ENCODE assay signal across 8 cellular contexts in genomic region chr14:23559010-23559920, GRCh38. TPM values are rescaled to one million over a fixed set of nuclear protein-coding genes. Genes with fewer than 3 reads are reported as not detected.
DNase-seq lines count a peak whose midpoint lies in the region; ATAC-seq, FAIRE-seq and TF ChIP-seq lines count a peak whose summit lies in the region.

No MANE protein-coding gene starts in this region.

- no peak overlapping the region for H3K4me3 ChIP-seq in esophagus squamous epithelium
- H3K4me3 ChIP-seq in pancreas: no peak overlapping the region

- H3K27me3 ChIP-seq in esophagus squamous epithelium: no peaks in the 10 kb centered on the region
- H3K27me3 ChIP-seq in pancreas: no peaks in the 10 kb centered on the region

- TF ChIP-seq POLR2A in esophagus squamous epithelium (IDR thresholded peaks at IDR 0.05): no peak

- 74 to 78% methylated on average over 17 to 20 of the region's 21 CpGs for WGBS in esophagus squamous epithelium, 2 donors
- 67 to 75% methylated on average over 21 of the region's 21 CpGs for WGBS in pancreas, 2 donors

- FAIRE-seq in pancreas (lab: Jason Lieb, UNC): no peak

- H3K27ac ChIP-seq in esophagus squamous epithelium (no peak overlapping the region), pancreas (no peak overlapping the region)

- H3K4me1 ChIP-seq in esophagus squamous epithelium: peaks cover 13 to 31% (median 20%) of the 10 kb centered on the region in 3 donors
- H3K4me1 ChIP-seq in pancreas: peaks cover 0 to 8% (median 6%) of the 10 kb centered on the region in 3 donors

- peak; percentile 22 for DNase-seq in NK-92 treated with Interleukin-12 subunit alpha and Interleukin-12 subunit beta, amount 100 ng/mL, for 24 hours (lab: John Stamatoyannopoulos, UW)
- DNase-seq in NK-92 (lab: John Stamatoyannopoulos, UW; ENCODE audit: unreplicated experiment) (no peak), NCI-H2227 treated with DMSO at 0.1 percent for 48 hours (lab: John Stamatoyannopoulos, UW) (peak; percentile 29), esophagus squamous epithelium (lab: John Stamatoyannopoulos, UW) (no peak), pancreas (peak in 4 of 6 donors; percentile 25 to 77 (median 54))
- DNase-seq in activated CD8-positive, alpha-beta memory T cell treated with anti-CD3 and anti-CD28 coated beads, Interleukin-2, amount 50 U/mL, for 4 hours: peak; percentile 72

- TF ChIP-seq CTCF in esophagus squamous epithelium (IDR thresholded peaks at IDR 0.05) (peak; percentile 67 to 86 (median 72)), pancreas (IDR thresholded peaks at IDR 0.05) (peak; percentile 59 to 82 (median 67))

- ATAC-seq in pancreas (no peak), HG02938 (IDR thresholded peaks at IDR 0.05; ENCODE audit: unreplicated experiment) (no peak), HG03025 (IDR thresholded peaks at IDR 0.05; ENCODE audit: low FRiP score, unreplicated experiment) (no peak)

- intact Hi-C loops in esophagus squamous epithelium (cut with DNase I): no loop called here
- intact Hi-C loops in pancreas (cut with DNase I): no loop called here

- H3K36me3 ChIP-seq in esophagus squamous epithelium: peaks cover 11 to 63% (median 16%) of the 10 kb centered on the region in 3 donors
- peaks cover 0 to 24% (median 7%) of the 10 kb centered on the region in 3 donors for H3K36me3 ChIP-seq in pancreas

- H3K9me3 ChIP-seq in esophagus squamous epithelium (no peaks in the 10 kb centered on the region), pancreas (no peaks in the 10 kb centered on the region)

RNA-seq across cellular contexts. Expression of gene THTPA, which starts 3.2 kb away (rescaled TPM):
- 10 to 100 TPM in 3 of 4 donors, 1 to 10 TPM in 1; 8.1 to 15.1 (median 13.8) TPM for total RNA-seq in esophagus squamous epithelium
- 10 to 100 TPM in 1 of 6 donors, 1 to 10 TPM in 5; 5.6 to 11.6 (median 8.4) TPM for total RNA-seq in pancreas
- polyA plus RNA-seq in pancreas: 10 to 100 TPM; 11.9 TPM

RNA-seq across cellular contexts. Expression of gene ZFHX2, which starts 7.7 kb away (rescaled TPM):
- total RNA-seq in esophagus squamous epithelium: under 1 TPM; under 0.01 to 0.42 (median 0.20) TPM
- 1 to 10 TPM in 3 of 6 donors, under 1 TPM in 3; 0.63 to 3.8 (median 1.0) TPM for total RNA-seq in pancreas
- polyA plus RNA-seq in pancreas: 1 to 10 TPM; 1.7 to 3.0 TPM

RNA-seq across cellular contexts. Expression of gene AP1G2, which starts 8.3 kb away (rescaled TPM):
- total RNA-seq in esophagus squamous epithelium (100 to 1,000 TPM in 1 of 4 donors, 10 to 100 TPM in 3; 58.0 to 116 (median 68.6) TPM), pancreas (100 to 1,000 TPM in 1 of 6 donors, 10 to 100 TPM in 5; 57.4 to 153 (median 70.4) TPM)
- polyA plus RNA-seq in pancreas: 100 to 1,000 TPM; 303 to 392 TPM

RNA-seq across cellular contexts. Expression of gene JPH4, which starts 19.3 kb away (rescaled TPM):
- total RNA-seq in esophagus squamous epithelium (1 to 10 TPM in 1 of 4 donors, under 1 TPM in 1, not detected in 2; 0.21 to 2.7 TPM), pancreas (under 1 TPM; 0.12 to 0.47 (median 0.29) TPM)
- 1 to 10 TPM in 1 of 2 donors, under 1 TPM in 1; 0.46 to 1.3 TPM for polyA plus RNA-seq in pancreas

Comparison
In these comparisons a context has a peak if more than half of its experiments do, and no peak if none do; other contexts are left out.
1. DNase-seq: peak in NK-92 treated with Interleukin-12 subunit alpha and Interleukin-12 subunit beta, amount 100 ng/mL, for 24 hours (single experiment), NCI-H2227 treated with DMSO at 0.1 percent for 48 hours (single experiment), activated CD8-positive, alpha-beta memory T cell treated with anti-CD3 and anti-CD28 coated beads, Interleukin-2, amount 50 U/mL, for 4 hours (single experiment) and pancreas (4 of 6); none in NK-92 (single experiment) and esophagus squamous epithelium (single experiment).